ENCODE assay signal across 9 cellular contexts in genomic region chr5:65721050-65721774, GRCh38. TPM values are rescaled to one million over a fixed set of nuclear protein-coding genes. Genes with fewer than 3 reads are reported as not detected.
DNase-seq lines count a peak whose midpoint lies in the region; ATAC-seq, FAIRE-seq and TF ChIP-seq lines count a peak whose summit lies in the region.
"Had no signal": no experiment of that assay in that cellular context is flagged by ENCODE, and none has a peak within 500 bp of the region (broad histone marks: within the 10 kb centered on the region; RNA-seq: fewer than 3 reads in every experiment).

No MANE protein-coding gene starts in this region.

- no peak for FAIRE-seq in small intestine (lab: Jason Lieb, UNC)
- FAIRE-seq: endometrium had no signal

- peak overlapping the region; percentile 42 to 86 for H3K27ac ChIP-seq in small intestine (ENCODE audit: low read depth in 1 of 2, low read length in 1 of 2)

- WGBS in small intestine, 3 donors = 3 to 6% (median 5%) methylated on average over 19 of the region's 19 CpGs

- ATAC-seq in GM21717 (IDR thresholded peaks at IDR 0.05; ENCODE audit: unreplicated experiment) (peak; percentile 27), T-cell (replicated peaks in 1 of 4) (peak; percentile 1 to 34 (median 4))

- no peaks in the 10 kb centered on the region for H3K9me3 ChIP-seq in small intestine (ENCODE audit: control insufficient read depth, low read depth)

- H3K27me3 Mint-ChIP-seq in T-cell = no peaks in the 10 kb centered on the region
- H3K27me3 Mint-ChIP-seq in chondrocyte (ENCODE audit: low read depth) = no peaks in the 10 kb centered on the region

- TF ChIP-seq CTCF in chondrocyte (IDR thresholded peaks at IDR 0.05) = peak; percentile 8

- H3K36me3 ChIP-seq in small intestine (ENCODE audit: control insufficient read depth in 2 of 2, insufficient read depth in 2 of 2, low read length in 2 of 2) = no peaks in the 10 kb centered on the region

- no peaks in the 10 kb centered on the region for H3K27me3 ChIP-seq in small intestine (ENCODE audit: control insufficient read depth in 2 of 2, insufficient read depth in 2 of 2, low read length in 2 of 2)

- H3K4me3 ChIP-seq in small intestine (ENCODE audit: low read depth in 1 of 2, low read length in 2 of 2) = peak overlapping the region; percentile 82 to 98

- H3K4me3 Mint-ChIP-seq in T-cell (peak overlapping the region in 1 of 3 donors; percentile 92), chondrocyte (ENCODE audit: unreplicated experiment) (peak overlapping the region; percentile 71)

- H3K36me3 Mint-ChIP-seq in T-cell (no peaks in the 10 kb centered on the region), chondrocyte (ENCODE audit: low read depth) (peaks cover 2% of the 10 kb centered on the region)

- no peaks in the 10 kb centered on the region for H3K9me3 Mint-ChIP-seq in T-cell
- no peaks in the 10 kb centered on the region for H3K9me3 Mint-ChIP-seq in chondrocyte (ENCODE audit: low read depth)

- H3K4me1 ChIP-seq in small intestine (ENCODE audit: control insufficient read depth in 2 of 2, insufficient read depth in 1 of 2, low read depth in 1 of 2, low read length in 1 of 2) = no peaks in the 10 kb centered on the region

- H3K27ac Mint-ChIP-seq in T-cell (no peak overlapping the region), chondrocyte (ENCODE audit: unreplicated experiment) (peak overlapping the region; percentile 86)

- POLR2A ChIA-PET in T-cell (lab: Charles Lee) = interaction anchor here (0.5 to 1.5 kb wide), 4 partner anchors 95 to 702 kb away, joined by 3 to 6 read pairs (median 4); partner anchors contain the start of genes CENPK (in 1 of the 2) and PPWD1 (in 1 of the 2)

- H3K4me1 Mint-ChIP-seq in T-cell (peaks cover 15 to 20% (median 19%) of the 10 kb centered on the region in 3 donors), chondrocyte (ENCODE audit: low read depth) (peaks cover 36% of the 10 kb centered on the region)

- DNase-seq in ELF-1 (ENCODE audit: low read depth, low spot score) (peak; percentile 45), LHCN-M2 (ENCODE audit: low read depth) (peak; percentile 74), T-cell (peak in 6 of 34 experiments; percentile 5 to 11 (median 8)), chondrocyte (ENCODE audit: low spot score) (no peak), islet precursor cell (peak; percentile 82), small intestine (peak; percentile 18), KG1 (lab: John Stamatoyannopoulos, UW) (no peak)

- CTCF ChIA-PET in T-cell (lab: Charles Lee) = interaction anchor here in 1 of 2 donors (0.5 to 0.8 kb wide), 4 partner anchors 24 to 593 kb away, joined by 3 to 4 read pairs (median 4); no protein-coding TSS in a partner anchor

RNA-seq across cellular contexts. Expression of gene SGTB, which starts 0.7 kb away (rescaled TPM):
- 12.2 and 14.3 TPM in 2 replicates for total RNA-seq in LHCN-M2 (2014; rRNA removed)
- 5.7 TPM for polyA plus RNA-seq in LHCN-M2 (2012)
- 10 to 100 TPM; 28.7 to 60.1 (median 35.0) TPM for total RNA-seq in T-cell
- 19.5 to 30.9 TPM (median 27.9 TPM) in 3 replicates for total RNA-seq in chondrocyte
- polyA plus RNA-seq in small intestine = 1 to 10 TPM in 1 of 3 donors, under 1 TPM in 1, not detected in 1; 0.81 to 2.1 TPM

RNA-seq across cellular contexts. Expression of gene NLN, which starts 0.8 kb away (rescaled TPM):
- total RNA-seq in LHCN-M2 (2014; rRNA removed) (40.7 and 47.1 TPM in 2 replicates), T-cell (1 to 10 TPM; 1.5 to 7.6 (median 4.1) TPM), chondrocyte (36.4 to 44.0 TPM (median 38.6 TPM) in 3 replicates)
- 20.7 TPM for polyA plus RNA-seq in LHCN-M2 (2012)
- polyA plus RNA-seq in small intestine = 10 to 100 TPM in 1 of 3 donors, 1 to 10 TPM in 2; 2.2 to 10.8 (median 4.5) TPM

Comparison
In these comparisons a context has a peak if more than half of its experiments do, and no peak if none do; other contexts are left out.
1. DNase-seq: peak in ELF-1 (single experiment), LHCN-M2 (single experiment), islet precursor cell (single experiment) and small intestine (single experiment); none in chondrocyte (single experiment) and KG1 (single experiment).